ENCODE assay signal across 8 cellular contexts in the genomic region with DNA sequence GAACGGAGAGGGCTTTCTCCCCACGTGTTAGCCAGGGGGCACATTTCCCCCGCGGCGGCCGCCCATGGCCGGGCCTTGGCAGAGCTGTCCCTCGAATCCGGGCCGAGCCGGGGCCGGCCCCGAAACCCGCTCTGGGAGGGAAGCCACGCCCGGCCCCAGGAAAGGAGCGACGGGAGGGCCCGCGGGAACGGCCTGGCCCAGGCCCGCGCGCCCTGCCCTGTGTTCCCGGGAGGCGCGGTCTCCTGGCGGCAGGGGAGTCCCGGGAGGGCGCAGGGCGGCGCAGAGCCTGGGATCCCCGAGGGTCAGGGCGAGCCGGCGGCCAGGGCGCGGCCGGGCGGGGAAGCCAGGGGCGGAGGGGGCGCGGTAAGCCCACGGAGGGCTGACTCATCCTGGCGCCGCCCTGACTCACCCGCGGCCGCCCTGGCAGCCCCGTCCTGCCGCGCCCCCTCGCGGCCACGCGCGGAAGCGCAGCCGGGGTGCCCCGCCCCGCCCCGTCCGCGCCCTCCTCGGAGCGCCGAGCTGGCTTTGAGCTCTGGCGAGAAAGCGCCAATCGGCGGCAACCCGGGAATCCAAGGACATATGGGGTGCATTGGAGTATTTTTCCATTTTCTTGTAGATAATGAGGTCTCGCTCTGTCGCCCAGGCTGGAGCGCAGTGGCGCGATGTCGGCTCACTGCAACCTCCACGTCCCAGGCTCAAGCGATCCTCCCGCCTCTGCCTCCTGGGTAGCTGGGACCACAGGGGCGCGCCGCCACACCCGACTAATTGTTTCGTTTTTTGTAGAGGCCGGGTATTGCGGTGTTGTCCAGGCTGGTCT. TPM values are rescaled to one million over a fixed set of nuclear protein-coding genes. Genes with fewer than 3 reads are reported as not detected.
A peak's percentile ranks its signal among the peaks of the same experiment; 100 is the strongest.
DNase-seq lines count a peak whose midpoint lies in the region; ATAC-seq and TF ChIP-seq lines count a peak whose summit lies in the region.

No MANE protein-coding gene starts in this region.

- H3K36me3 ChIP-seq in KMS-11 (ENCODE audit: insufficient read depth) (no peaks in the 10 kb centered on the region), upper lobe of left lung (no peaks in the 10 kb centered on the region)

- peak; percentile 56; the same call in 1 of the 2 replicates for TF ChIP-seq CTCF in KMS-11 (conservative IDR thresholded peaks at IDR 0.05; ENCODE audit: low read depth, low read length)
- TF ChIP-seq CTCF in upper lobe of left lung (IDR thresholded peaks at IDR 0.05) = peak; percentile 99 to 100 (median 100)

- peak overlapping the region in 1 of 2 donors; percentile 28 for H3K27ac Mint-ChIP-seq in T-cell

- CTCF ChIA-PET in T-cell (lab: Charles Lee) = interaction anchor here (0.5 to 2.1 kb wide), 15 partner anchors 31 to 290 kb away, joined by 3 to 22 read pairs (median 3); no protein-coding TSS in a partner anchor

- DNase-seq in DMS53 treated with DMSO at 0.1 percent for 48 hours (lab: John Stamatoyannopoulos, UW; ENCODE audit: unreplicated experiment) = peak; percentile 69
- DNase-seq in T-cell = peak; percentile 55 to 87 (median 74)
- peak; percentile 92 for DNase-seq in left cardiac atrium
- peak; percentile 96 for DNase-seq in posterior vena cava (ENCODE audit: low spot score)
- DNase-seq in upper lobe of left lung = peak; percentile 92 to 98

- no peaks in the 10 kb centered on the region for H3K9me3 Mint-ChIP-seq in T-cell

- TF ChIP-seq POLR2A in upper lobe of left lung (IDR thresholded peaks at IDR 0.05) = peak in 2 of 4 donors; percentile 82 to 86

- 7 to 10% (median 8%) methylated on average over 78 to 88 of the region's 88 CpGs for WGBS in adipose tissue, 3 donors
- WGBS in upper lobe of left lung, 2 donors = 17 to 28% methylated on average over 29 to 54 of the region's 88 CpGs

- H3K9ac ChIP-seq in KMS-11 = peak overlapping the region; percentile 91

- H3K4me1 ChIP-seq in KMS-11 (ENCODE audit: low read depth, poor library complexity, severe bottlenecking) = peaks cover 15% of the 10 kb centered on the region
- H3K4me1 ChIP-seq in upper lobe of left lung = peaks cover 40 to 49% (median 45%) of the 10 kb centered on the region in 4 donors

- TF ChIP-seq EP300 in upper lobe of left lung (IDR thresholded peaks at IDR 0.05) = peak in 1 of 4 donors; percentile 76

- H3K4me1 Mint-ChIP-seq in T-cell = peaks cover 0 to 6% (median 4%) of the 10 kb centered on the region in 3 donors

- ATAC-seq in GM21529 (IDR thresholded peaks at IDR 0.05; ENCODE audit: unreplicated experiment) (peak; percentile 60), T-cell (replicated peaks in 1 of 4) (peak; percentile 94 to 99 (median 95)), left cardiac atrium (peak; percentile 94 to 96), upper lobe of left lung (ENCODE audit: low FRiP score in 2 of 2) (peak; percentile 92 to 96)

- H3K27ac ChIP-seq in KMS-11 (peak overlapping the region; percentile 58), adipose tissue (ENCODE audit: low read depth, low read length) (peak overlapping the region; percentile 52), upper lobe of left lung (peak overlapping the region; percentile 88 to 94 (median 92))

- no peaks in the 10 kb centered on the region for H3K36me3 Mint-ChIP-seq in T-cell

- H3K27me3 Mint-ChIP-seq in T-cell = peaks cover 11 to 39% of the 10 kb centered on the region in 2 donors

- peak overlapping the region; percentile 47 for H2AFZ ChIP-seq in KMS-11 (ENCODE audit: low read depth)

- no peaks in the 10 kb centered on the region for H3K79me2 ChIP-seq in KMS-11 (ENCODE audit: insufficient read depth, low read depth)

- peak overlapping the region; percentile 62 for H3K4me2 ChIP-seq in KMS-11

- H4K20me1 ChIP-seq in KMS-11 (ENCODE audit: insufficient read depth) = no peaks in the 10 kb centered on the region

- peak overlapping the region; percentile 70 to 76 (median 72) for H3K4me3 Mint-ChIP-seq in T-cell

- no peaks in the 10 kb centered on the region for H3K9me3 ChIP-seq in upper lobe of left lung

- POLR2A ChIA-PET in T-cell (lab: Charles Lee) = interaction anchor here in 1 of 2 donors (0.6 kb wide), 1 partner anchor 40 kb away, joined by 3 read pairs; no protein-coding TSS in a partner anchor

- peaks cover 2% of the 10 kb centered on the region; the same call in 1 of the 2 replicates for H3K27me3 ChIP-seq in KMS-11 (ENCODE audit: insufficient read depth, low read depth)
- H3K27me3 ChIP-seq in upper lobe of left lung = no peaks in the 10 kb centered on the region

- H3K4me3 ChIP-seq in KMS-11 (IDR thresholded peaks at IDR 0.05; ENCODE audit: insufficient read depth, low read depth, low read length) (no peak overlapping the region), upper lobe of left lung (peak overlapping the region in 3 of 4 donors; percentile 35 to 53 (median 46))

- intact Hi-C loops in left cardiac atrium (cut with DNase I) (loop anchor here in 1 of 2 donors (2.0 to 5.0 kb wide), 2 partner anchors 46 to 80 kb away; no protein-coding TSS in a partner anchor), posterior vena cava (cut with DNase I) (loop anchor here in 1 of 2 donors (2.0 kb wide), 1 partner anchor 214 kb away; no protein-coding TSS in a partner anchor)

RNA-seq across cellular contexts. Expression of a gene that starts 31.8 kb away (rescaled TPM):
- total RNA-seq in T-cell = under 1 TPM in 2 of 5 donors, not detected in 3; 0.13 to 0.38 TPM
- 100 to 1,000 TPM in 1 of 3 donors, 1 to 10 TPM in 2; 8.7 to 117 (median 9.8) TPM for polyA plus RNA-seq in adipose tissue
- 1 to 10 TPM; 5.0 to 6.8 TPM for total RNA-seq in left cardiac atrium
- under 1 TPM in 1 of 2 donors, not detected in 1; 0.51 TPM for total RNA-seq in posterior vena cava
- 1 to 10 TPM in 5 of 6 donors, not detected in 1; 1.1 to 4.8 (median 2.1) TPM for total RNA-seq in upper lobe of left lung
